Comparison of ENCODE assay signal across 14 cellular contexts in genomic region chr18:76401496-76401895, GRCh38.
DNase-seq lines count a peak whose midpoint lies in the region; ATAC-seq and TF ChIP-seq lines count a peak whose summit lies in the region.
"Had no signal": no experiment of that assay in that cellular context is flagged by ENCODE, and none has a peak within 500 bp of the region (broad histone marks: within the 10 kb centered on the region; RNA-seq: fewer than 3 reads in every experiment).

No MANE protein-coding gene starts in this region.

- no peaks in the 10 kb centered on the region for H3K27me3 ChIP-seq in BLaER1 treated with 17β-estradiol and CSF1 and Interleukin-3, amounts not matched to agents 10 nM and 100 nM
- no peaks in the 10 kb centered on the region for H3K27me3 ChIP-seq in naive thymus-derived CD4-positive, alpha-beta T cell (ENCODE audit: control insufficient read depth in 2 of 2, insufficient read depth in 2 of 2, low read length in 2 of 2)

- no peak overlapping the region for H3K9ac ChIP-seq in BLaER1 treated with 17β-estradiol and CSF1 and Interleukin-3, amounts not matched to agents 10 nM and 100 nM

- CTCF ChIA-PET in HEK293 (lab: Yijun Ruan, JAX): interaction anchor here (0.5 to 5.6 kb wide), 11 partner anchors 15 to 1058 kb away, joined by 3 to 99 read pairs (median 4); no protein-coding TSS in a partner anchor
- CTCF ChIA-PET in naive thymus-derived CD4-positive, alpha-beta T cell (lab: Charles Lee): interaction anchor here (0.7 to 5.5 kb wide), 2 partner anchors 167 to 309 kb away, joined by 3 to 101 read pairs; no protein-coding TSS in a partner anchor

- no peaks in the 10 kb centered on the region for H3K9me3 Mint-ChIP-seq in naive thymus-derived CD4-positive, alpha-beta T cell
- H3K9me3 Mint-ChIP-seq: central memory CD8-positive, alpha-beta T cell had no signal

- POLR2A ChIA-PET in HEK293 (lab: Yijun Ruan, JAX): no interaction called here
- POLR2A ChIA-PET in naive thymus-derived CD4-positive, alpha-beta T cell (lab: Charles Lee): no interaction called here

- H3K4me2 ChIP-seq in BLaER1 treated with 17β-estradiol and CSF1 and Interleukin-3, amounts not matched to agents 10 nM and 100 nM: peak overlapping the region in 9 of 11 experiments; percentile 2 to 53 (median 39); a peak in 13 of 22 replicates

- TF ChIP-seq CTCF in HEK293 (tag by site-specific recombination; IDR thresholded peaks at IDR 0.05): no peak
- no peak for TF ChIP-seq CTCF in coronary artery (IDR thresholded peaks at IDR 0.05)

- H3K4me3 Mint-ChIP-seq in naive thymus-derived CD4-positive, alpha-beta T cell: no peak overlapping the region
- H3K4me3 Mint-ChIP-seq: central memory CD8-positive, alpha-beta T cell had no signal

- H3K4me1 ChIP-seq in BLaER1 treated with 17β-estradiol and CSF1 and Interleukin-3, amounts not matched to agents 10 nM and 100 nM: peaks cover 20 to 50% (median 29%) of the 10 kb centered on the region in 10 experiments
- H3K4me1 ChIP-seq in HEK293 (ENCODE audit: control insufficient read depth, insufficient read depth, low read length): peaks cover 4% of the 10 kb centered on the region; the same call in 1 of the 2 replicates
- no peaks in the 10 kb centered on the region for H3K4me1 ChIP-seq in naive thymus-derived CD4-positive, alpha-beta T cell (ENCODE audit: control insufficient read depth in 2 of 2, insufficient read depth in 2 of 2, low read length in 2 of 2)

- peaks cover 4 to 44% (median 24%) of the 10 kb centered on the region in 11 experiments; a peak in 19 of 22 replicates for H3K36me3 ChIP-seq in BLaER1 treated with 17β-estradiol and CSF1 and Interleukin-3, amounts not matched to agents 10 nM and 100 nM
- H3K36me3 ChIP-seq in HEK293 (ENCODE audit: control insufficient read depth in 2 of 2, insufficient read depth in 1 of 2, low read length in 2 of 2): peaks cover 0 to 9% of the 10 kb centered on the region in 2 experiments; a peak in 1 of 3 replicates
- no peaks in the 10 kb centered on the region for H3K36me3 ChIP-seq in naive thymus-derived CD4-positive, alpha-beta T cell (ENCODE audit: control insufficient read depth in 2 of 3, insufficient read depth in 3 of 3, low read length in 3 of 3)

- ATAC-seq in naive thymus-derived CD4-positive, alpha-beta T cell: peak; percentile 50

- no peak overlapping the region for H3K4me3 ChIP-seq in BLaER1 treated with 17β-estradiol and CSF1 and Interleukin-3, amounts not matched to agents 10 nM and 100 nM
- no peak overlapping the region for H3K4me3 ChIP-seq in HEK293 (ENCODE audit: low read depth, low read length)
- H3K4me3 ChIP-seq in coronary artery: no peak overlapping the region
- H3K4me3 ChIP-seq in naive thymus-derived CD4-positive, alpha-beta T cell (ENCODE audit: low read length): no peak overlapping the region

- intact Hi-C loops in naive thymus-derived CD4-positive, alpha-beta T cell (cut with micrococcal nuclease): no loop called here

- H3K27ac ChIP-seq in BLaER1 treated with 17β-estradiol and CSF1 and Interleukin-3, amounts not matched to agents 10 nM and 100 nM: no peak overlapping the region
- no peak overlapping the region for H3K27ac ChIP-seq in HEK293 (ENCODE audit: extremely low read depth, low read depth, low read length)
- no peak overlapping the region for H3K27ac ChIP-seq in coronary artery
- no peak overlapping the region for H3K27ac ChIP-seq in naive thymus-derived CD4-positive, alpha-beta T cell (ENCODE audit: low read depth, low read length)

- peaks cover 93 to 100% (median 96%) of the 10 kb centered on the region in 11 experiments for H4K20me1 ChIP-seq in BLaER1 treated with 17β-estradiol and CSF1 and Interleukin-3, amounts not matched to agents 10 nM and 100 nM

- no peak overlapping the region for H3K27ac Mint-ChIP-seq in naive thymus-derived CD4-positive, alpha-beta T cell

- H3K9me3 ChIP-seq in BLaER1 treated with 17β-estradiol and CSF1 and Interleukin-3, amounts not matched to agents 10 nM and 100 nM (replicated peaks in 1 of 11): no peaks in the 10 kb centered on the region
- no peaks in the 10 kb centered on the region for H3K9me3 ChIP-seq in HEK293 (ENCODE audit: control insufficient read depth, insufficient read depth, low read depth, low read length)
- no peaks in the 10 kb centered on the region for H3K9me3 ChIP-seq in naive thymus-derived CD4-positive, alpha-beta T cell (ENCODE audit: control insufficient read depth in 2 of 3, low read length in 3 of 3)

- DNase-seq in coronary artery (ENCODE audit: low spot score) (peak; percentile 71), EL (no peak), NCI-H524 (lab: John Stamatoyannopoulos, UW) (no peak), SIG-M5 treated with dmso at 0.1 percent for 504 hours (lab: John Stamatoyannopoulos, UW; ENCODE audit: unreplicated experiment) (no peak), RPMI8226 (no peak)
- no peak for DNase-seq in naive thymus-derived CD4-positive, alpha-beta T cell
- DNase-seq: activated gamma-delta T cell; effector memory CD4-positive, alpha-beta T cell; IMR-90; NCI-H1092 treated with DMSO at 0.1 percent for 48 hours; stimulated activated CD4-positive, alpha-beta T cell treated with anti-CD3 and anti-CD28 coated beads, Interleukin-2, amount 100 ng/mL, for 24 hours had no signal

- H3K4me1 Mint-ChIP-seq in naive thymus-derived CD4-positive, alpha-beta T cell: peaks cover 5 to 40% (median 29%) of the 10 kb centered on the region in 7 donors

- H3K27me3 Mint-ChIP-seq in naive thymus-derived CD4-positive, alpha-beta T cell: peaks cover 0 to 13% (median 0%) of the 10 kb centered on the region in 5 donors

- H3K36me3 Mint-ChIP-seq in naive thymus-derived CD4-positive, alpha-beta T cell: peaks cover 0 to 5% (median 0%) of the 10 kb centered on the region in 5 donors

TF ChIP-seq in HEK293, 187 proteins besides CTCF, POLR2A, EP300 and RAD21:
- TF ChIP-seq HIC1 (tag by site-specific recombination; IDR thresholded peaks at IDR 0.05) (no peak), ZFP37 (tag by site-specific recombination; IDR thresholded peaks at IDR 0.05) (no peak), KLF8 (tag by site-specific recombination; IDR thresholded peaks at IDR 0.05) (peak; percentile 29; the same call in 1 of the 2 replicates), KLF1 (tag by site-specific recombination; IDR thresholded peaks at IDR 0.05) (peak; percentile 77), ZNF658 (tag by site-specific recombination; IDR thresholded peaks at IDR 0.05) (no peak)
